In the genomic region with DNA sequence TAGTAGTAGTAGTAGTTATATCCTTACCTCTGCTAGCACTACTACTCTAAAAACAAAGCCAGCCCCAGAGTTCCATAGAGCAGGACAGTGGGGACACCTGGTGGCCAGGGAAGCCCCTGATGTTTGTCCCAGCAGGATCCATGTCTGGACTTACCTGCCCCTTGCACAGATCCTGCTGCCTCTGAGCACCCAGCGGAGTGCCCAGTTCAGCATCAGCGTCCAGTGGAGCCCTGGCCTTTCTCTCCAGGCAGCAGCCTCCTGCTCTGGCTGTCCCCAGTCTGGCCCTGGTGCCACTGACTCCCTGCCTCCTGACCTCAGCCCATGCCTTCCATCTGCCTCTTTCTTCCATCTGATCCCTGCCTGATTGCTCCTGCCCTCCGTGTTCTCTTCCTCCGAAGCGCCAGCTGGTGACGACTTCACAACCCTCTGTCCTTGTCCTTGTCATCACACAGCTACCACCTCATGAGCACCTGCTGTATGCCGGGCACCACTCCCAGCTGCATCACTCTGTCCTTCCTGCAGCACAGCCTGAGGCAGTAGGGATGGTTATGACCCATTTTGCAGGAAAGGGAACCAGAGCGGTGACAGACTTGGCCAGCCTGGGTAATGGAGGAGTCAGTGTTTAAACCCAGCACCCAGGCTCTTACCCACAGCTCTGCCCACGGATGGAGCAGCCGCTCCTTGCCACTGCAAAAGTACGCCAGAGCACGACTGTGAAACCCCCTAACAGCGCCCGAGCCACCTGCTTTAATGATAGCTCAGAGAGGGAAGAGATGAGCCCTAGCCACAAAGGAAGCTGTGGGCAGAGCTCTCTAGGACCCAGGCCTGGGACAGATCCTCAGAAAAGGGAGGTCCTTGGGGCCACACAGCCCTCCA, we compare ENCODE assay signal across 8 cellular contexts. TPM values are rescaled to one million over a fixed set of nuclear protein-coding genes. Genes with fewer than 3 reads are reported as not detected.
A peak's percentile ranks its signal among the peaks of the same experiment; 100 is the strongest.
DNase-seq lines count a peak whose midpoint lies in the region; ATAC-seq and TF ChIP-seq lines count a peak whose summit lies in the region.

No MANE protein-coding gene starts in this region.

- no peak overlapping the region for H4K12ac ChIP-seq in trophoblast cell (ENCODE audit: low read depth, low read length)

- H2AK5ac ChIP-seq in trophoblast cell (ENCODE audit: low read length), result no peak overlapping the region

- H3K79me2 ChIP-seq in trophoblast cell (ENCODE audit: control insufficient read depth, insufficient read depth, low read length, poor library complexity), result no peaks in the 10 kb centered on the region

- no peaks in the 10 kb centered on the region for H3K27me3 ChIP-seq in trophoblast cell (ENCODE audit: insufficient read depth, low read length)

- no peaks in the 10 kb centered on the region for H3K79me1 ChIP-seq in trophoblast cell (ENCODE audit: low read length)

- ATAC-seq in GM18498 (IDR thresholded peaks at IDR 0.05; ENCODE audit: unreplicated experiment), result no peak

- H2BK5ac ChIP-seq in trophoblast cell (ENCODE audit: low read depth, low read length, poor library complexity), result no peak overlapping the region

- H2BK120ac ChIP-seq in trophoblast cell (ENCODE audit: insufficient read depth, low read length, poor library complexity), result no peak overlapping the region

- no peak overlapping the region for H3K27ac Mint-ChIP-seq in activated T-cell treated with anti-CD3 and anti-CD28 coated beads, Interleukin-2, amount 50 U/mL, for 24 hours

- H3K4me3 Mint-ChIP-seq in activated T-cell treated with anti-CD3 and anti-CD28 coated beads, Interleukin-2, amount 50 U/mL, for 24 hours, result no peak overlapping the region

- no peaks in the 10 kb centered on the region for H3K27me3 Mint-ChIP-seq in activated T-cell treated with anti-CD3 and anti-CD28 coated beads, Interleukin-2, amount 50 U/mL, for 24 hours

- no peak overlapping the region for H3K4me3 ChIP-seq in fibroblast of villous mesenchyme (ENCODE audit: low read depth, low read length)
- H3K4me3 ChIP-seq in trophoblast cell (ENCODE audit: low read depth, low read length), result no peak overlapping the region

- no peak overlapping the region for H3K9ac ChIP-seq in trophoblast cell (ENCODE audit: low read length)

- no peaks in the 10 kb centered on the region for H3K36me3 Mint-ChIP-seq in activated T-cell treated with anti-CD3 and anti-CD28 coated beads, Interleukin-2, amount 50 U/mL, for 24 hours (ENCODE audit: low read depth)

- H3K4me1 Mint-ChIP-seq in activated T-cell treated with anti-CD3 and anti-CD28 coated beads, Interleukin-2, amount 50 U/mL, for 24 hours (ENCODE audit: low read depth), result peaks cover 7% of the 10 kb centered on the region

- H3K23ac ChIP-seq in trophoblast cell (ENCODE audit: low read length), result no peak overlapping the region

- no peaks in the 10 kb centered on the region for H3K9me3 Mint-ChIP-seq in activated T-cell treated with anti-CD3 and anti-CD28 coated beads, Interleukin-2, amount 50 U/mL, for 24 hours

- no peak overlapping the region for H3K14ac ChIP-seq in trophoblast cell (ENCODE audit: low read length)

- no peaks in the 10 kb centered on the region for H3K9me3 ChIP-seq in trophoblast cell (ENCODE audit: insufficient read depth, low read depth, low read length)

- no peaks in the 10 kb centered on the region for H3K4me1 ChIP-seq in trophoblast cell (ENCODE audit: control insufficient read depth in 1 of 2, insufficient read depth in 2 of 2, low read length in 2 of 2)

- DNase-seq in AML-193 (lab: John Stamatoyannopoulos, UW), result peak; percentile 10 to 21
- DNase-seq in HK-2 (ENCODE audit: unreplicated experiment), result peak; percentile 49
- DNase-seq in OCI-M1 (lab: John Stamatoyannopoulos, UW), result peak; percentile 56
- DNase-seq in activated T-cell treated with anti-CD3 and anti-CD28 coated beads, Interleukin-2, amount 50 U/mL, for 24 hours, result peak; percentile 76
- peak; percentile 57 for DNase-seq in fibroblast of villous mesenchyme (ENCODE audit: low read depth)
- DNase-seq in trophoblast cell, result peak; percentile 37 to 64
- no peak for DNase-seq in NCI-H226

- H3K27ac ChIP-seq in trophoblast cell (ENCODE audit: low read depth, low read length), result no peak overlapping the region

- no peak overlapping the region for H4K8ac ChIP-seq in trophoblast cell (ENCODE audit: low read depth, low read length)

- no peak overlapping the region for H2BK12ac ChIP-seq in trophoblast cell (ENCODE audit: low read length)

- H4K91ac ChIP-seq in trophoblast cell (ENCODE audit: low read depth, low read length), result no peak overlapping the region

- no peak overlapping the region for H2AFZ ChIP-seq in trophoblast cell (ENCODE audit: insufficient read depth, low read length, poor library complexity)

- TF ChIP-seq CTCF in fibroblast of villous mesenchyme (IDR thresholded peaks at IDR 0.05; ENCODE audit: insufficient read depth, low read depth, low read length), result peak; percentile 71

- H3K4ac ChIP-seq in trophoblast cell (ENCODE audit: low read depth, low read length), result no peak overlapping the region

- no peaks in the 10 kb centered on the region for H3K36me3 ChIP-seq in trophoblast cell (ENCODE audit: control insufficient read depth in 1 of 2, insufficient read depth in 2 of 2, low read length in 2 of 2)

- no peak overlapping the region for H3K18ac ChIP-seq in trophoblast cell (ENCODE audit: low read length)

- WGBS in trophoblast cell (ENCODE audit: extremely low coverage, insufficient coverage, insufficient read length), result no CpG with 5 or more reads among the region's 14 CpGs

- no peak overlapping the region for H3K4me2 ChIP-seq in trophoblast cell (ENCODE audit: low read length)

RNA-seq across cellular contexts. Expression of gene SARDH, which starts 11.5 kb away (rescaled TPM):
- total RNA-seq in fibroblast of villous mesenchyme, result 5.5 and 6.0 TPM in 2 replicates
- 0.88 and 0.90 TPM in 2 replicates for polyA plus RNA-seq in trophoblast cell (2013)
